ENCODE assay signal across 9 cellular contexts in genomic region chr4:153651961-153652784, GRCh38. TPM values are rescaled to one million over a fixed set of nuclear protein-coding genes. Genes with fewer than 3 reads are reported as not detected.
DNase-seq lines count a peak whose midpoint lies in the region; ATAC-seq, FAIRE-seq and TF ChIP-seq lines count a peak whose summit lies in the region.
"Had no signal": no experiment of that assay in that cellular context is flagged by ENCODE, and none has a peak within 500 bp of the region (broad histone marks: within the 10 kb centered on the region; RNA-seq: fewer than 3 reads in every experiment).

No MANE protein-coding gene starts in this region.

- no peak for TF ChIP-seq RAD21 in liver (IDR thresholded peaks at IDR 0.05)
- TF ChIP-seq RAD21 in HepG2 (CRISPR knock-in tag; IDR thresholded peaks at IDR 0.05): no peak

- TF ChIP-seq EP300 in HepG2 (IDR thresholded peaks at IDR 0.05; ENCODE audit: low read depth in 2 of 2, low read length in 2 of 2) (no peak), HepG2 (CRISPR knock-in tag; IDR thresholded peaks at IDR 0.05; ENCODE audit: borderline replicate concordance) (no peak)

- no peak overlapping the region for H3K4me3 Mint-ChIP-seq in activated naive CD8-positive, alpha-beta T cell treated with anti-CD3 and anti-CD28 coated beads for 36 hours

- H3K4me3 ChIP-seq in liver (ENCODE audit: low read depth in 1 of 3, low read length in 3 of 3) (no peak overlapping the region), HepG2 (replicated peaks in 1 of 3; ENCODE audit: insufficient read depth in 1 of 3, low read depth in 2 of 3, low read length in 3 of 3) (no peak overlapping the region), aorta (ENCODE audit: low read length in 2 of 2) (no peak overlapping the region)

- no peak for FAIRE-seq in HepG2 (lab: Jason Lieb, UNC)

- H3K9me3 ChIP-seq in liver (ENCODE audit: control insufficient read depth in 4 of 4, low read length in 3 of 4) (no peaks in the 10 kb centered on the region), HepG2 (ENCODE audit: low read length) (no peaks in the 10 kb centered on the region), aorta (ENCODE audit: control insufficient read depth, low read length) (no peaks in the 10 kb centered on the region)

- H3K4me1 ChIP-seq in liver (ENCODE audit: control insufficient read depth in 4 of 4, insufficient read depth in 4 of 4, low read length in 3 of 4) (peaks cover 4 to 13% (median 11%) of the 10 kb centered on the region in 4 donors), HepG2 (ENCODE audit: insufficient read depth, low read length) (no peaks in the 10 kb centered on the region), aorta (ENCODE audit: control insufficient read depth in 1 of 2, insufficient read depth in 2 of 2, low read length in 2 of 2) (peaks cover 5 to 8% of the 10 kb centered on the region in 2 donors)

- H3K36me3 ChIP-seq in liver (ENCODE audit: control insufficient read depth in 4 of 4, insufficient read depth in 3 of 4, low read depth in 1 of 4, low read length in 3 of 4): no peaks in the 10 kb centered on the region
- H3K36me3 ChIP-seq in HepG2 (replicated peaks in 1 of 2; ENCODE audit: control insufficient read depth in 1 of 2, insufficient read depth in 2 of 2, low read length in 2 of 2): no peaks in the 10 kb centered on the region
- no peaks in the 10 kb centered on the region for H3K36me3 ChIP-seq in aorta (ENCODE audit: control insufficient read depth in 1 of 2, insufficient read depth in 2 of 2, low read length in 1 of 2)

- no peaks in the 10 kb centered on the region for H4K20me1 ChIP-seq in HepG2 (ENCODE audit: insufficient read depth, low read length)

- H3K36me3 Mint-ChIP-seq in activated naive CD8-positive, alpha-beta T cell treated with anti-CD3 and anti-CD28 coated beads for 36 hours: no peaks in the 10 kb centered on the region

- in situ Hi-C loops in HepG2 (cut with HindIII; ENCODE audit: extremely low pct_ligation_motif_present, low pct_unique_long_range_greater_than_20kb): no loop called here

- TF ChIP-seq CTCF in liver (IDR thresholded peaks at IDR 0.05; ENCODE audit: low read depth, low read length, missing input control) (no peak), HepG2 (CRISPR knock-in tag; IDR thresholded peaks at IDR 0.05) (no peak)

- peak overlapping the region; percentile 82 for H3K27ac Mint-ChIP-seq in activated naive CD8-positive, alpha-beta T cell treated with anti-CD3 and anti-CD28 coated beads for 36 hours

- no peak overlapping the region for H3K4me2 ChIP-seq in HepG2 (ENCODE audit: low read depth, low read length)

- no peak overlapping the region for H3K9ac ChIP-seq in liver (ENCODE audit: low read depth in 1 of 2, low read length in 2 of 2)
- no peak overlapping the region for H3K9ac ChIP-seq in HepG2 (ENCODE audit: insufficient read depth, low read depth, low read length)

- POLR2A ChIA-PET in HepG2 (lab: Yijun Ruan, JAX): no interaction called here

- CTCF ChIA-PET in HepG2 (lab: Yijun Ruan, JAX; ENCODE audit: low intra/inter-chr PET ratio, low total read pairs): no interaction called here

- intact Hi-C loops in HepG2 (cut with micrococcal nuclease; ENCODE audit: unreplicated experiment) (no loop called here), aorta (cut with DNase I) (no loop called here)

- no peaks in the 10 kb centered on the region for H3K27me3 Mint-ChIP-seq in activated naive CD8-positive, alpha-beta T cell treated with anti-CD3 and anti-CD28 coated beads for 36 hours

- no peak overlapping the region for H2AFZ ChIP-seq in HepG2 (ENCODE audit: low read length)

- H3K4me1 Mint-ChIP-seq in activated naive CD8-positive, alpha-beta T cell treated with anti-CD3 and anti-CD28 coated beads for 36 hours: peaks cover 25% of the 10 kb centered on the region

- ATAC-seq in HepG2 (no peak), aorta (ENCODE audit: low FRiP score) (peak; percentile 17), GM19463 (IDR thresholded peaks at IDR 0.05; ENCODE audit: unreplicated experiment) (no peak)

- DNase-seq in HepG2 (ENCODE audit: low spot score) (no peak), kidney tubule cell (ENCODE audit: low spot score) (peak; percentile 76), aorta (no peak), NCI-H446 (lab: John Stamatoyannopoulos, UW) (no peak), T1000 (lab: John Stamatoyannopoulos, UW) (no peak)
- DNase-seq in activated naive CD8-positive, alpha-beta T cell treated with anti-CD3 and anti-CD28 coated beads for 36 hours: no peak
- DNase-seq: effector CD4-positive, alpha-beta T cell had no signal

- no peaks in the 10 kb centered on the region for H3K79me2 ChIP-seq in HepG2 (ENCODE audit: insufficient read depth, low read length)

- no TSS peak for BruUV-seq in HepG2 (replicated peaks; lab: Mats Ljungman, UMichigan)

- H3K27me3 ChIP-seq in liver (ENCODE audit: control insufficient read depth in 4 of 4, insufficient read depth in 4 of 4, low read length in 3 of 4) (no peaks in the 10 kb centered on the region), HepG2 (ENCODE audit: control insufficient read depth in 1 of 2, insufficient read depth in 2 of 2, low read length in 2 of 2) (0 out of 5 replicates have a peak, but pooled peaks cover 0 to 4% of the 10 kb centered on the region in 2 experiments), aorta (ENCODE audit: control insufficient read depth in 1 of 2, insufficient read depth in 2 of 2, low read length in 1 of 2) (no peaks in the 10 kb centered on the region)

- peak overlapping the region; percentile 48 to 66 for H3K27ac ChIP-seq in liver (ENCODE audit: low read depth in 1 of 2, low read length in 2 of 2)
- no peak overlapping the region for H3K27ac ChIP-seq in HepG2 (ENCODE audit: extremely low read length, insufficient read depth, low read length)
- H3K27ac ChIP-seq in aorta (ENCODE audit: low read depth in 1 of 2, low read length in 2 of 2): no peak overlapping the region

- WGBS in liver: 81% methylated on average over 11 of the region's 11 CpGs
- WGBS in HepG2 (ENCODE audit: low lambda C conversion rate): 42% methylated on average over 9 of the region's 11 CpGs
- 80 to 88% methylated on average over 11 of the region's 11 CpGs for WGBS in aorta, 2 donors

- no peak for TF ChIP-seq POLR2A in HepG2 (IDR thresholded peaks at IDR 0.05; ENCODE audit: insufficient read depth in 1 of 2, low read depth in 2 of 2, low read length in 2 of 2)

- no peaks in the 10 kb centered on the region for H3K9me3 Mint-ChIP-seq in activated naive CD8-positive, alpha-beta T cell treated with anti-CD3 and anti-CD28 coated beads for 36 hours

TF ChIP-seq in liver, 16 proteins besides CTCF, POLR2A, EP300 and RAD21 (continues in another document):
- TF ChIP-seq, protein P1, sequence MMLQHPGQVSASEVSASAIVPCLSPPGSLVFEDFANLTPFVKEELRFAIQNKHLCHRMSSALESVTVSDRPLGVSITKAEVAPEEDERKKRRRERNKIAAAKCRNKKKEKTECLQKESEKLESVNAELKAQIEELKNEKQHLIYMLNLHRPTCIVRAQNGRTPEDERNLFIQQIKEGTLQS (IDR thresholded peaks at IDR 0.05): no peak
- TF ChIP-seq FOXA2 (IDR thresholded peaks at IDR 0.05) (no peak), TAF1 (conservative IDR thresholded peaks at IDR 0.05) (no peak)

TF ChIP-seq in HepG2, 621 proteins besides CTCF, POLR2A, EP300 and RAD21:
- TF ChIP-seq JDP2 (CRISPR knock-in tag; IDR thresholded peaks at IDR 0.05; ENCODE audit: borderline replicate concordance): no peak

RNA-seq across cellular contexts. Expression of gene TLR2, which starts 31.9 kb away (rescaled TPM):
- total RNA-seq in liver (10 to 100 TPM in 1 of 2 donors, 1 to 10 TPM in 1; 6.8 to 15.6 TPM), HepG2 (2016; rRNA removed; fragmentation: Illumina TruSeq; extraction: Trizol) (0.20 and 0.73 TPM in 2 replicates), aorta (10 to 100 TPM; 49.9 to 55.7 TPM)
- polyA plus RNA-seq in liver (1 to 10 TPM; 2.9 to 5.6 TPM), HepG2 (2011; rRNA removed) (0.48 and 0.63 TPM in 2 replicates), aorta (10 to 100 TPM in 1 of 2 donors, 1 to 10 TPM in 1; 6.1 to 12.8 TPM)
- 0.10 TPM in 1 of 2 replicates, not detected in the other for total RNA-seq in HepG2 (2016; cell fraction: cytosol; rRNA removed; fragmentation: Illumina TruSeq; extraction: Trizol; ENCODE audit: low read depth)
- total RNA-seq in HepG2 (2016; cell fraction: insoluble cytoplasmic fraction; rRNA removed; fragmentation: Illumina TruSeq; extraction: Trizol): 0.24 and 0.61 TPM in 2 replicates
- total RNA-seq in HepG2 (2016; cell fraction: membrane; rRNA removed; fragmentation: Illumina TruSeq; extraction: Trizol): 0.12 and 0.17 TPM in 2 replicates
- 2.1 and 2.2 TPM in 2 replicates for total RNA-seq in HepG2 (2016; cell fraction: nucleus; rRNA removed; fragmentation: Illumina TruSeq; extraction: Trizol)
- polyA plus RNA-seq in HepG2 (2011; cell fraction: cytosol; rRNA removed): 0.09 and 0.12 TPM in 2 replicates
- polyA plus RNA-seq in HepG2 (2011; cell fraction: nucleus; rRNA removed): 2.3 and 2.4 TPM in 2 replicates
- polyA plus RNA-seq in HepG2 (2012): 0.29 and 0.55 TPM in 2 replicates
- polyA plus RNA-seq in HepG2 (2016; cell fraction: cytosol; fragmentation: Illumina TruSeq; extraction: Trizol; ENCODE audit: low read depth): 0.07 TPM in 1 of 2 replicates, not detected in the other
- polyA plus RNA-seq in HepG2 (2016; cell fraction: insoluble cytoplasmic fraction; fragmentation: Illumina TruSeq; extraction: Trizol; ENCODE audit: low read depth): 0.15 and 0.40 TPM in 2 replicates
- 0.10 TPM in 1 of 2 replicates, not detected in the other for polyA plus RNA-seq in HepG2 (2016; cell fraction: membrane; fragmentation: Illumina TruSeq; extraction: Trizol; ENCODE audit: low read depth)
- 2.7 and 3.2 TPM in 2 replicates for polyA plus RNA-seq in HepG2 (2016; cell fraction: nucleus; fragmentation: Illumina TruSeq; extraction: Trizol; ENCODE audit: insufficient read depth, low read depth)
- 0.40 TPM in 1 of 2 replicates, not detected in the other for polyA minus RNA-seq in HepG2 (2011; rRNA and poly(A)+ RNA removed; ENCODE audit: low replicate concordance)
- not detected in 2 replicates for polyA minus RNA-seq in HepG2 (2011; cell fraction: cytosol; rRNA and poly(A)+ RNA removed)
- polyA minus RNA-seq in HepG2 (2011; cell fraction: nucleus; rRNA and poly(A)+ RNA removed): 5.7 TPM in 2 replicates
- 1 to 10 TPM; 1.1 to 1.2 TPM for total RNA-seq in activated naive CD8-positive, alpha-beta T cell treated with anti-CD3 and anti-CD28 coated beads for 36 hours

Comparison
In these comparisons a context has a peak if more than half of its experiments do, and no peak if none do; other contexts are left out.
1. H3K27ac ChIP-seq: peak in liver (2 of 2); none in HepG2 (single experiment) and aorta (0 of 2).